Comparison of ENCODE assay signal across 20 cellular contexts in the genomic region with DNA sequence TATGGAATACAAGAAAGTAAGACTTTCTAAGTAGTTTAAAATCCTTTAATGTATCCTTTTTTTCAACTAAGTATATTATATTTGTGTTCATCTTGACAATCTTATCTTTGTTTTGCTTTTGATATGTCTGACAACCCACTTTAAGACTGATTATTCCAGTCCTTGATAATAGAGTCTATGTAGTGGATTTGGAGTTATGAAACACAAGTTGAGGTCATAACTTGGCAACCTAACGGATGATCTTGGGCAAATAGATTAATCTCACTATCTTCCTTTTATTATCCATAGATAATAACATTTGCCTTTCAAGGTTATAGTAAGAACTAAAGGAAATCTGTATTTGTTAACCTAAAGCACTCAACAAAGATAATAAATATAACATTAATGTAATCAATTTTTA. TPM values are rescaled to one million over a fixed set of nuclear protein-coding genes. Genes with fewer than 3 reads are reported as not detected.
DNase-seq lines count a peak whose midpoint lies in the region; ATAC-seq and TF ChIP-seq lines count a peak whose summit lies in the region.
"Had no signal": no experiment of that assay in that cellular context is flagged by ENCODE, and none has a peak within 500 bp of the region (broad histone marks: within the 10 kb centered on the region; RNA-seq: fewer than 3 reads in every experiment).

No MANE protein-coding gene starts in this region.

- no peak overlapping the region for H3K56ac ChIP-seq in H9 (ENCODE audit: insufficient read length, low read depth, low read length)

- H3K23ac ChIP-seq in H9 (ENCODE audit: insufficient read length, low read depth, low read length): no peak overlapping the region

- no peaks in the 10 kb centered on the region for H3K79me2 ChIP-seq in H9 (ENCODE audit: insufficient read depth, low read length)

- H4K20me1 ChIP-seq in H9 (ENCODE audit: control insufficient read depth, insufficient read depth, insufficient read length): no peaks in the 10 kb centered on the region

- H3K4me1 ChIP-seq in upper lobe of left lung (peaks cover 21 to 29% (median 23%) of the 10 kb centered on the region in 4 donors), H9 (ENCODE audit: insufficient read depth, low read length) (no peaks in the 10 kb centered on the region)

- no peak overlapping the region for H3K18ac ChIP-seq in H9 (ENCODE audit: insufficient read length, low read depth, low read length)

- H3K27me3 ChIP-seq in upper lobe of left lung (no peaks in the 10 kb centered on the region), H9 (ENCODE audit: insufficient read depth, low read length) (no peaks in the 10 kb centered on the region)

- no peaks in the 10 kb centered on the region for H3K23me2 ChIP-seq in H9 (ENCODE audit: insufficient read length, low read depth, low read length, poor library complexity, severe bottlenecking)

- H2AK5ac ChIP-seq in H9 (ENCODE audit: insufficient read length, low read length): no peak overlapping the region

- peak overlapping the region; percentile 99 for H3K27ac Mint-ChIP-seq in activated naive CD8-positive, alpha-beta T cell
- H3K27ac Mint-ChIP-seq in activated naive CD8-positive, alpha-beta T cell treated with anti-CD3 and anti-CD28 coated beads for 36 hours: no peak overlapping the region
- peak overlapping the region; percentile 79 for H3K27ac Mint-ChIP-seq in activated naive CD8-positive, alpha-beta T cell treated with anti-CD3 and anti-CD28 coated beads, Interleukin-2, amount 50 U/mL, for 24 hours
- no peak overlapping the region for H3K27ac Mint-ChIP-seq in H9

- no peaks in the 10 kb centered on the region for H3K36me3 ChIP-seq in upper lobe of left lung

- peak overlapping the region in 3 of 4 donors; percentile 76 to 90 (median 89) for H3K27ac ChIP-seq in upper lobe of left lung
- H3K27ac ChIP-seq in H9 (ENCODE audit: insufficient read length, low read depth, low read length): no peak overlapping the region

- H2AFZ ChIP-seq in H9 (ENCODE audit: low read length): no peak overlapping the region

- no peak overlapping the region for H2BK120ac ChIP-seq in H9 (ENCODE audit: low read depth, low read length, poor library complexity, severe bottlenecking)

- TF ChIP-seq POLR2A in upper lobe of left lung (IDR thresholded peaks at IDR 0.05): no peak

- no peak overlapping the region for H3K4me2 ChIP-seq in H9 (ENCODE audit: insufficient read depth, insufficient read length, low read length)

- H4K5ac ChIP-seq in H9 (ENCODE audit: insufficient read length, low read depth, low read length): no peak overlapping the region

- 29 to 36% methylated on average over 1 of the region's 1 CpG for WGBS in upper lobe of left lung, 2 donors
- no CpG with 5 or more reads among the region's 1 CpG for WGBS in H9 (ENCODE audit: extremely low coverage, insufficient read length, low lambda C conversion rate)

- no peak for DNase-seq in activated naive CD8-positive, alpha-beta T cell treated with anti-CD3 and anti-CD28 coated beads for 36 hours
- DNase-seq in activated naive CD8-positive, alpha-beta T cell treated with anti-CD3 and anti-CD28 coated beads, Interleukin-2, amount 50 U/mL, for 24 hours: no peak
- DNase-seq in fibroblast of the aortic adventitia (ENCODE audit: low read depth) (peak; percentile 52), upper lobe of left lung (no peak), H9 (no peak), HT-29 (ENCODE audit: low spot score) (no peak)
- DNase-seq: 8988T; CD4-positive, CD25-positive, alpha-beta regulatory T cell; COR-L47; NCI-H1092 treated with DMSO at 0.1 percent for 48 hours; NCI-H1436; NCI-H187; NCI-H2081 treated with DMSO at 0.1 percent for 48 hours; NCI-H2171; NCI-H524 treated with DMSO at 0.1 percent for 48 hours; NCI-H774; PC-3 had no signal

- no peak overlapping the region for H2BK12ac ChIP-seq in H9 (ENCODE audit: insufficient read length, low read depth, low read length)

- no peak overlapping the region for H4K91ac ChIP-seq in H9 (ENCODE audit: insufficient read length, low read depth, low read length)

- no peak for TF ChIP-seq CTCF in fibroblast of the aortic adventitia (IDR thresholded peaks at IDR 0.05; ENCODE audit: insufficient read depth, low read length)
- no peak for TF ChIP-seq CTCF in upper lobe of left lung (IDR thresholded peaks at IDR 0.05)
- TF ChIP-seq CTCF in H9 (conservative IDR thresholded peaks at IDR 0.05): no peak

- H2BK20ac ChIP-seq in H9 (ENCODE audit: low read depth, low read length, poor library complexity, severe bottlenecking): no peak overlapping the region

- no peaks in the 10 kb centered on the region for H3K79me1 ChIP-seq in H9 (ENCODE audit: insufficient read depth, low read depth, low read length, poor library complexity, severe bottlenecking)

- H3T11ph ChIP-seq in H9 (ENCODE audit: low read length): no peak overlapping the region

- no peak overlapping the region for H3K4ac ChIP-seq in H9 (ENCODE audit: low read depth, low read length)

- peaks cover 13% of the 10 kb centered on the region for H3K9me3 Mint-ChIP-seq in activated naive CD8-positive, alpha-beta T cell (ENCODE audit: low read depth)
- peaks cover 15% of the 10 kb centered on the region for H3K9me3 Mint-ChIP-seq in activated naive CD8-positive, alpha-beta T cell treated with anti-CD3 and anti-CD28 coated beads for 36 hours
- H3K9me3 Mint-ChIP-seq in activated naive CD8-positive, alpha-beta T cell treated with anti-CD3 and anti-CD28 coated beads, Interleukin-2, amount 50 U/mL, for 24 hours: peaks cover 2% of the 10 kb centered on the region
- H3K9me3 Mint-ChIP-seq in H9: no peaks in the 10 kb centered on the region

- H3K27me3 Mint-ChIP-seq in activated naive CD8-positive, alpha-beta T cell: no peaks in the 10 kb centered on the region
- no peaks in the 10 kb centered on the region for H3K27me3 Mint-ChIP-seq in activated naive CD8-positive, alpha-beta T cell treated with anti-CD3 and anti-CD28 coated beads for 36 hours
- H3K27me3 Mint-ChIP-seq in activated naive CD8-positive, alpha-beta T cell treated with anti-CD3 and anti-CD28 coated beads, Interleukin-2, amount 50 U/mL, for 24 hours: no peaks in the 10 kb centered on the region
- H3K27me3 Mint-ChIP-seq in H9 (ENCODE audit: low read depth): peaks cover 3% of the 10 kb centered on the region; the same call in 1 of the 2 replicates

- H2BK15ac ChIP-seq in H9 (ENCODE audit: low read depth, low read length): no peak overlapping the region

- H3K14ac ChIP-seq in H9 (ENCODE audit: insufficient read depth, low read length): no peak overlapping the region

- no peak overlapping the region for H3K9ac ChIP-seq in H9 (ENCODE audit: extremely low read depth, insufficient read length, low read length)

- peaks cover 11% of the 10 kb centered on the region for H3K36me3 Mint-ChIP-seq in activated naive CD8-positive, alpha-beta T cell
- peaks cover 19% of the 10 kb centered on the region for H3K36me3 Mint-ChIP-seq in activated naive CD8-positive, alpha-beta T cell treated with anti-CD3 and anti-CD28 coated beads for 36 hours
- peaks cover 5% of the 10 kb centered on the region for H3K36me3 Mint-ChIP-seq in activated naive CD8-positive, alpha-beta T cell treated with anti-CD3 and anti-CD28 coated beads, Interleukin-2, amount 50 U/mL, for 24 hours (ENCODE audit: low read depth)
- H3K36me3 Mint-ChIP-seq in H9 (ENCODE audit: insufficient read depth in 1 of 3, low read depth in 3 of 3): no peaks in the 10 kb centered on the region
- H3K36me3 Mint-ChIP-seq: CD4-positive, CD25-positive, alpha-beta regulatory T cell had no signal

- no peak overlapping the region for H2BK5ac ChIP-seq in H9 (ENCODE audit: insufficient read length, low read length)

- peaks cover 39% of the 10 kb centered on the region for H3K4me1 Mint-ChIP-seq in activated naive CD8-positive, alpha-beta T cell (ENCODE audit: low read depth)
- H3K4me1 Mint-ChIP-seq in activated naive CD8-positive, alpha-beta T cell treated with anti-CD3 and anti-CD28 coated beads for 36 hours: peaks cover 36% of the 10 kb centered on the region
- peaks cover 39% of the 10 kb centered on the region for H3K4me1 Mint-ChIP-seq in activated naive CD8-positive, alpha-beta T cell treated with anti-CD3 and anti-CD28 coated beads, Interleukin-2, amount 50 U/mL, for 24 hours
- H3K4me1 Mint-ChIP-seq in H9: peaks cover 0 to 2% of the 10 kb centered on the region in 2 experiments; a peak in 2 of 4 replicates

- H3K4me3 ChIP-seq in fibroblast of the aortic adventitia (ENCODE audit: low read depth, low read length) (no peak overlapping the region), upper lobe of left lung (no peak overlapping the region)

- no peak for TF ChIP-seq EP300 in upper lobe of left lung (IDR thresholded peaks at IDR 0.05)

- no peak overlapping the region for H4K8ac ChIP-seq in H9 (replicated peaks; ENCODE audit: insufficient read length, low read depth, low read length)

- no peak for ATAC-seq in activated naive CD8-positive, alpha-beta T cell treated with anti-CD3 and anti-CD28 coated beads, Interleukin-2, amount 50 U/mL, for 24 hours
- no peak for ATAC-seq in upper lobe of left lung (ENCODE audit: low FRiP score in 2 of 2)
- no peak for ATAC-seq in GM21529 (IDR thresholded peaks at IDR 0.05; ENCODE audit: unreplicated experiment)
- ATAC-seq: PC-3 had no signal

- no peak overlapping the region for H3K4me3 Mint-ChIP-seq in activated naive CD8-positive, alpha-beta T cell
- no peak overlapping the region for H3K4me3 Mint-ChIP-seq in activated naive CD8-positive, alpha-beta T cell treated with anti-CD3 and anti-CD28 coated beads for 36 hours
- H3K4me3 Mint-ChIP-seq in activated naive CD8-positive, alpha-beta T cell treated with anti-CD3 and anti-CD28 coated beads, Interleukin-2, amount 50 U/mL, for 24 hours: no peak overlapping the region
- no peak overlapping the region for H3K4me3 Mint-ChIP-seq in H9

- H3K9me3 ChIP-seq in upper lobe of left lung (no peaks in the 10 kb centered on the region), H9 (ENCODE audit: control insufficient read depth, low read depth, low read length) (no peaks in the 10 kb centered on the region)

RNA-seq across cellular contexts. Expression of gene GBP2, which starts 4.8 kb away (rescaled TPM):
- total RNA-seq in activated naive CD8-positive, alpha-beta T cell treated with anti-CD3 and anti-CD28 coated beads for 36 hours: 100 to 1,000 TPM; 153 to 157 TPM
- 19.8 and 75.5 TPM in 2 replicates for total RNA-seq in fibroblast of the aortic adventitia (ENCODE audit: low replicate concordance)
- 100 to 1,000 TPM in 1 of 6 donors, 10 to 100 TPM in 5; 41.0 to 124 (median 54.9) TPM for total RNA-seq in upper lobe of left lung
- total RNA-seq in H9 (2021): not detected in 2 replicates
- total RNA-seq in HT-29 (2014; rRNA removed; shearing (Covaris generic)): 5.9 and 11.0 TPM in 2 replicates
- total RNA-seq: H1 had no signal

RNA-seq across cellular contexts. Expression of gene GBP7, which starts 45.1 kb away (rescaled TPM):
- total RNA-seq in activated naive CD8-positive, alpha-beta T cell treated with anti-CD3 and anti-CD28 coated beads for 36 hours: under 1 TPM; 0.10 to 0.36 TPM
- total RNA-seq in fibroblast of the aortic adventitia (ENCODE audit: low replicate concordance) (not detected in 2 replicates), upper lobe of left lung (under 1 TPM in 1 of 6 donors, not detected in 5; 0.34 TPM), H9 (2021) (not detected in 2 replicates)
- total RNA-seq in HT-29 (2014; rRNA removed; shearing (Covaris generic)): not detected in 2 replicates
- total RNA-seq: H1 had no signal

Comparison
In these comparisons a context has a peak if more than half of its experiments do, and no peak if none do; other contexts are left out.
1. H3K27ac Mint-ChIP-seq: peak in activated naive CD8-positive, alpha-beta T cell (single experiment) and activated naive CD8-positive, alpha-beta T cell treated with anti-CD3 and anti-CD28 coated beads, Interleukin-2, amount 50 U/mL, for 24 hours (single experiment); none in activated naive CD8-positive, alpha-beta T cell treated with anti-CD3 and anti-CD28 coated beads for 36 hours (single experiment) and H9 (0 of 3).